Comparison of ENCODE assay signal across 24 cellular contexts in genomic region chr3:28634019-28634418, GRCh38.
"Had no signal": no experiment of that assay in that cellular context is flagged by ENCODE, and none has a peak within 500 bp of the region (broad histone marks: within the 10 kb centered on the region; RNA-seq: fewer than 3 reads in every experiment).

No MANE protein-coding gene starts in this region.

- H3K27me3 ChIP-seq: colonic mucosa, dorsolateral prefrontal cortex, esophagus muscularis mucosa, esophagus squamous epithelium, foreskin keratinocyte, gastrocnemius medialis, gastroesophageal sphincter, heart left ventricle, heart right ventricle had no signal

- H3K27ac ChIP-seq: colonic mucosa, coronary artery, dorsolateral prefrontal cortex, epithelial cell of prostate, esophagus muscularis mucosa, esophagus squamous epithelium, foreskin keratinocyte, gastrocnemius medialis, gastroesophageal sphincter, heart left ventricle, heart right ventricle had no signal

- ATAC-seq: effector memory CD8-positive, alpha-beta T cell; esophagus mucosa; foreskin keratinocyte; gastrocnemius medialis; gastroesophageal sphincter; heart left ventricle; heart right ventricle had no signal

- H3K9me3 ChIP-seq: colonic mucosa, esophagus muscularis mucosa, esophagus squamous epithelium, gastrocnemius medialis, gastroesophageal sphincter, heart left ventricle had no signal

- H3K4me3 ChIP-seq: colonic mucosa, coronary artery, dorsolateral prefrontal cortex, esophagus muscularis mucosa, esophagus squamous epithelium, gastrocnemius medialis, gastroesophageal sphincter, heart left ventricle, heart right ventricle had no signal

- DNase-seq: colonic mucosa; cortex of kidney; dermis blood vessel endothelial cell; dorsolateral prefrontal cortex; effector CD4-positive, alpha-beta T cell; effector CD8-positive, alpha-beta T cell; effector memory CD4-positive, alpha-beta T cell; effector memory CD8-positive, alpha-beta T cell; endodermal cell; erythroblast; esophagus squamous epithelium; foreskin fibroblast; foreskin keratinocyte; foreskin melanocyte; gastrocnemius medialis; glutamatergic neuron; head of caudate nucleus; heart left ventricle; heart right ventricle had no signal

- H3K4me1 ChIP-seq: colonic mucosa, esophagus muscularis mucosa, esophagus squamous epithelium, foreskin keratinocyte, gastroesophageal sphincter had no signal

- H3K36me3 ChIP-seq: colonic mucosa, esophagus muscularis mucosa, esophagus squamous epithelium, gastrocnemius medialis, gastroesophageal sphincter, heart left ventricle, heart right ventricle had no signal
